Comparison of ENCODE assay signal across 8 cellular contexts in the genomic region with DNA sequence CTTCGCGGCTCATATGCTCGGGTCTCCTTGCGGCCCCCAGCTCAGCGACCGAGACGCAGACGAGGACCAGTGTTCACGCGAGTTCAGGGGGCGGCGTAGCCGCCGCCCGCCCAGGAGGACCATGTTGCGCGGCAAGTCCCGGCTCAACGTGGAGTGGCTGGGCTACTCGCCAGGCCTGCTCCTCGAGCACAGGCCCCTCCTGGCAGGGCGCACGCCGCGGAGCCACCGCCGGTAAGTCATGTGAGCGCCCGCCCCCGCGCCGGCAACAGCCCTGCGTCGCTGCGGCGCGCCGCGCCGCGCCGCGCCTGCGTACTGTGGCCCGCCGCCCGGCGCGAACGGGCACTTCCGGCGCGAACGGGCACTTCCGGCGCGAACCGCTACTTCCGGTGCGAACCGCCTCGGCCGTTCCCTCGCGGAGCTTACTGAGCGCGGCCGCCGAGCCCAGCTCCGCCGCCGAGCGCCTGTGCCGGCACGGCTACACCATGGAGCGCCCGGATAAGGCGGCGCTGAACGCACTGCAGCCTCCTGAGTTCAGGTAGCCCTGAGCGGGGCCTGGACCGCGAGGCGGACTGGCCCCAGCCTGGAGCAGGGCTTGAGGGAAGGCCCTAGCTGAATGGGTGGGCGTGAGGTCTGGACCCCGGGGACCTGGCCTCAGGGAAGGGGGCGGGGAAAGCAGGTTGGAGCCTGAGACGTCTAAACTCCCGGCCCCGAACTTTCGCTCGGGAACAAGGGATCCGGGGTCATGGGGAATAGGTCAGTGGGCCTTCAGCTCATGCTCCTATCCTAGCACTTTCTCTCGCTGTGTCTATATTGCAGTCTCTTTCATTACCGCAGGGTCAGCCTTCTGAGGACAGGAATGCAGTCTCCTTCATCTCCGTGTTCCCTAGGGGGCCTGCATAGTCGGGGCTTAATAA. TPM values are rescaled to one million over a fixed set of nuclear protein-coding genes. Genes with fewer than 3 reads are reported as not detected.
DNase-seq lines count a peak whose midpoint lies in the region; ATAC-seq and TF ChIP-seq lines count a peak whose summit lies in the region.

Gene VMA21 (plus strand): TSS at position 380 of the 914 bp plus-strand sequence. CDS start 103 bp downstream, at position 483.

- H3K9me2 ChIP-seq in SU-DHL-6 (replicated peaks; ENCODE audit: insufficient read depth, low read length): no peaks in the 10 kb centered on the region

- H3K23ac ChIP-seq in trophoblast cell (ENCODE audit: low read length): no peak within 1 kb of the TSS

- H2AFZ ChIP-seq in SU-DHL-6 (ENCODE audit: low read depth, low read length, severe bottlenecking) (peak within 1 kb of the TSS; percentile 73), trophoblast cell (ENCODE audit: insufficient read depth, low read length, poor library complexity) (peak within 1 kb of the TSS; percentile 48)

- peak within 1 kb of the TSS; percentile 82 for H3K14ac ChIP-seq in trophoblast cell (ENCODE audit: low read length)

- POLR2A ChIA-PET in activated naive CD8-positive, alpha-beta T cell treated with anti-CD3 and anti-CD28 coated beads, Interleukin-2, amount 10 ng/mL, durations not matched to agents 7 days and 5 days (lab: Charles Lee): interaction anchor here (0.7 to 1.9 kb wide), 4 partner anchors 13 to 703 kb away, joined by 3 to 4 read pairs (median 4); partner anchors contain the start of gene HMGB3

- peaks cover 0 to 5% of the 10 kb centered on the region in 2 experiments for H3K4me1 ChIP-seq in trophoblast cell (ENCODE audit: control insufficient read depth in 1 of 2, insufficient read depth in 2 of 2, low read length in 2 of 2)
- H3K4me1 ChIP-seq in tibial nerve: peaks cover 0 to 29% (median 4%) of the 10 kb centered on the region in 4 donors

- peak within 1 kb of the TSS; percentile 57 for H2BK5ac ChIP-seq in trophoblast cell (ENCODE audit: low read depth, low read length, poor library complexity)

- H3K27me3 Mint-ChIP-seq in activated naive CD8-positive, alpha-beta T cell treated with anti-CD3 and anti-CD28 coated beads, Interleukin-2, amount 10 ng/mL, durations not matched to agents 7 days and 5 days: no peaks in the 10 kb centered on the region

- H3K36me3 ChIP-seq in SU-DHL-6 (ENCODE audit: low read length) (no peaks in the 10 kb centered on the region), trophoblast cell (ENCODE audit: control insufficient read depth in 1 of 2, insufficient read depth in 2 of 2, low read length in 2 of 2) (no peaks in the 10 kb centered on the region), tibial nerve (no peaks in the 10 kb centered on the region)

- whole genome bisulfite sequencing in trophoblast cell (ENCODE audit: extremely low coverage, insufficient coverage, insufficient read length): no CpG with 5 or more reads among the region's 97 CpGs
- WGBS in tibial nerve, 2 donors: 0 to 45% methylated on average over 1 to 56 of the region's 97 CpGs

- peak within 1 kb of the TSS; percentile 72 for H3K4ac ChIP-seq in trophoblast cell (ENCODE audit: low read depth, low read length)

- peaks cover 22% of the 10 kb centered on the region; the same call in 1 of the 2 replicates for H4K20me1 ChIP-seq in SU-DHL-6 (ENCODE audit: low read depth, low read length)

- peak within 1 kb of the TSS; percentile 82 for H3K4me2 ChIP-seq in SU-DHL-6 (ENCODE audit: low read depth, low read length, poor library complexity, severe bottlenecking)
- peak within 1 kb of the TSS; percentile 66 for H3K4me2 ChIP-seq in trophoblast cell (ENCODE audit: low read length)

- H3K9me3 ChIP-seq in SU-DHL-6 (ENCODE audit: insufficient read depth, low read length) (no peaks in the 10 kb centered on the region), trophoblast cell (ENCODE audit: insufficient read depth, low read depth, low read length) (no peaks in the 10 kb centered on the region), tibial nerve (no peaks in the 10 kb centered on the region)

- H3K27ac ChIP-seq in SU-DHL-6 (ENCODE audit: low read depth, low read length) (peak within 1 kb of the TSS; percentile 91), trophoblast cell (ENCODE audit: low read depth, low read length) (peak within 1 kb of the TSS; percentile 68), tibial nerve (peak within 1 kb of the TSS; percentile 52 to 95 (median 93))

- TF ChIP-seq CTCF in GM10266 (IDR thresholded peaks at IDR 0.05; ENCODE audit: control insufficient read depth, insufficient read depth, low read depth, missing control alignments) (no peak), NB4 (IDR thresholded peaks at IDR 0.05; ENCODE audit: low read depth, low read length) (no peak), SU-DHL-6 (IDR thresholded peaks at IDR 0.05; ENCODE audit: insufficient read depth, low read length, poor library complexity, severe bottlenecking) (no peak), tibial nerve (IDR thresholded peaks at IDR 0.05) (peak in 1 of 5 experiments; percentile 16)

- H3K36me3 Mint-ChIP-seq in activated naive CD8-positive, alpha-beta T cell treated with anti-CD3 and anti-CD28 coated beads, Interleukin-2, amount 10 ng/mL, durations not matched to agents 7 days and 5 days: peaks cover 6% of the 10 kb centered on the region

- peak in 1 of 2 donors; percentile 63 for TF ChIP-seq EP300 in tibial nerve (IDR thresholded peaks at IDR 0.05)

- peak within 1 kb of the TSS; percentile 87 for H3K4me3 Mint-ChIP-seq in activated naive CD8-positive, alpha-beta T cell treated with anti-CD3 and anti-CD28 coated beads, Interleukin-2, amount 10 ng/mL, durations not matched to agents 7 days and 5 days

- H3K4me3 ChIP-seq in NB4 (ENCODE audit: low read depth, low read length) (peak within 1 kb of the TSS; percentile 96), SU-DHL-6 (ENCODE audit: insufficient read depth, low read length, poor library complexity, severe bottlenecking) (peak within 1 kb of the TSS; percentile 96), trophoblast cell (ENCODE audit: low read depth, low read length) (peak within 1 kb of the TSS; percentile 96), tibial nerve (peak within 1 kb of the TSS; percentile 45 to 78 (median 71))

- H3K79me1 ChIP-seq in trophoblast cell (ENCODE audit: low read length): peaks cover 7% of the 10 kb centered on the region

- no peak within 1 kb of the TSS for H2BK12ac ChIP-seq in trophoblast cell (ENCODE audit: low read length)

- TF ChIP-seq POLR2A in NB4 (IDR thresholded peaks at IDR 0.05; ENCODE audit: extremely low read depth, insufficient read length) (peak; percentile 73), tibial nerve (IDR thresholded peaks at IDR 0.05) (peak; percentile 62 to 71)

- H3K27me3 ChIP-seq in SU-DHL-6 (ENCODE audit: low read length) (no peaks in the 10 kb centered on the region), trophoblast cell (ENCODE audit: insufficient read depth, low read length) (no peaks in the 10 kb centered on the region), tibial nerve (no peaks in the 10 kb centered on the region)

- peak; percentile 82 for DNase-seq in GM10266 (ENCODE audit: extremely low spot score)
- peak; percentile 86 for DNase-seq in NB4 (ENCODE audit: low read depth)
- peak; percentile 83 for DNase-seq in activated naive CD8-positive, alpha-beta T cell treated with anti-CD3 and anti-CD28 coated beads, Interleukin-2, amount 10 ng/mL, durations not matched to agents 7 days and 5 days
- DNase-seq in Right ventricle myocardium superior: peak; percentile 96
- DNase-seq in trophoblast cell: peak; percentile 71 to 79
- peak; percentile 71 to 77 for DNase-seq in tibial nerve (ENCODE audit: low spot score in 2 of 2)

- ATAC-seq in HG02571 (IDR thresholded peaks at IDR 0.05; ENCODE audit: unreplicated experiment): peak; percentile 87
- peak; percentile 84 for ATAC-seq in activated naive CD8-positive, alpha-beta T cell treated with anti-CD3 and anti-CD28 coated beads, Interleukin-2, amount 10 ng/mL, durations not matched to agents 7 days and 5 days (ENCODE audit: low read depth)
- peak; percentile 100 for ATAC-seq in Right ventricle myocardium superior (ENCODE audit: poor library complexity)

- peak within 1 kb of the TSS; percentile 75 for H2BK120ac ChIP-seq in trophoblast cell (ENCODE audit: insufficient read depth, low read length, poor library complexity)

- H3K9ac ChIP-seq in SU-DHL-6 (ENCODE audit: low read length) (peak within 1 kb of the TSS; percentile 93), trophoblast cell (ENCODE audit: low read length) (peak within 1 kb of the TSS; percentile 97)

- H3K79me2 ChIP-seq in SU-DHL-6 (ENCODE audit: insufficient read depth, low read length) (peaks cover 50% of the 10 kb centered on the region), trophoblast cell (ENCODE audit: control insufficient read depth, insufficient read depth, low read length, poor library complexity) (peaks cover 7% of the 10 kb centered on the region)

- peaks cover 37% of the 10 kb centered on the region for H3K4me1 Mint-ChIP-seq in activated naive CD8-positive, alpha-beta T cell treated with anti-CD3 and anti-CD28 coated beads, Interleukin-2, amount 10 ng/mL, durations not matched to agents 7 days and 5 days

- peaks cover 11% of the 10 kb centered on the region for H3F3A ChIP-seq in SU-DHL-6 (ENCODE audit: insufficient read depth)

- peak within 1 kb of the TSS; percentile 80 for H4K91ac ChIP-seq in trophoblast cell (ENCODE audit: low read depth, low read length)

- H3K9me3 Mint-ChIP-seq in activated naive CD8-positive, alpha-beta T cell treated with anti-CD3 and anti-CD28 coated beads, Interleukin-2, amount 10 ng/mL, durations not matched to agents 7 days and 5 days: no peaks in the 10 kb centered on the region

- peak within 1 kb of the TSS; percentile 79 for H3K18ac ChIP-seq in trophoblast cell (ENCODE audit: low read length)

- no peak within 1 kb of the TSS for H2AK5ac ChIP-seq in trophoblast cell (ENCODE audit: low read length)

- H4K12ac ChIP-seq in trophoblast cell (ENCODE audit: low read depth, low read length): peak within 1 kb of the TSS; percentile 98

- intact Hi-C loops in Right ventricle myocardium superior (cut with DNase I): no loop called here

- peak within 1 kb of the TSS; percentile 99 for H4K8ac ChIP-seq in trophoblast cell (ENCODE audit: low read depth, low read length)

- H3K27ac Mint-ChIP-seq in activated naive CD8-positive, alpha-beta T cell treated with anti-CD3 and anti-CD28 coated beads, Interleukin-2, amount 10 ng/mL, durations not matched to agents 7 days and 5 days: peak within 1 kb of the TSS; percentile 96

RNA-seq across cellular contexts. Expression of gene VMA21, which starts in this region (rescaled TPM):
- 10 to 100 TPM; 39.1 to 43.7 TPM for total RNA-seq in activated naive CD8-positive, alpha-beta T cell treated with anti-CD3 and anti-CD28 coated beads, Interleukin-2, amount 10 ng/mL, durations not matched to agents 7 days and 5 days
- 17.2 TPM for total RNA-seq in Right ventricle myocardium superior
- 15.2 and 15.8 TPM in 2 replicates for polyA plus RNA-seq in trophoblast cell (2013)
- total RNA-seq in tibial nerve: 10 to 100 TPM; 26.6 to 40.2 (median 30.1) TPM

Comparison
In these comparisons a context has a peak if more than half of its experiments do, and no peak if none do; other contexts are left out.
1. Peak in every context shown above with its lines: DNase-seq, ATAC-seq, H3K4me3 ChIP-seq and H3K27ac ChIP-seq.